Comparison of ENCODE assay signal across 13 cellular contexts in the genomic region with DNA sequence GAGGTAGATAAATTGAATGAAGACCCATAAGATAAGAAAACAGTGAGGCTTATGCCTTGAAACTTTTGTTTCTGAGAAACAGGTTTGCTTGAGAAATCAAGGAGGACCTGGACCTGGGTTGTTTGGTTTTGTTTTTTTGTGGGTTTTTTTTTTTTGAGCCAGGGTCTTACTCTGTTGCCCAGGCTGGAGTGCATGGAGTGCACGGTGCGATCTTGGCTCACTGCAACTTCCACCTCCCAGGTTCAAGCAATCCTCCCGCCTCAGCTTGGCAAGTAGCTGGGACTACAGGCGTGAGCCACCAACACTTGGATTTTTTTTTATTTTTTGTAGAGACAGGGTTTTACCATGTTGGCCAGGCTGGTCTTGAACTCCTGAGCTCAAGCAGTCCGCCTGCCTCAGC. TPM values are rescaled to one million over a fixed set of nuclear protein-coding genes. Genes with fewer than 3 reads are reported as not detected.
A peak's percentile ranks its signal among the peaks of the same experiment; 100 is the strongest.
DNase-seq lines count a peak whose midpoint lies in the region; ATAC-seq and TF ChIP-seq lines count a peak whose summit lies in the region.
"Had no signal": no experiment of that assay in that cellular context is flagged by ENCODE, and none has a peak within 500 bp of the region (broad histone marks: within the 10 kb centered on the region; RNA-seq: fewer than 3 reads in every experiment).

No MANE protein-coding gene starts in this region.

- peaks cover 24% of the 10 kb centered on the region for H3K4me1 Mint-ChIP-seq in stimulated activated naive CD8-positive, alpha-beta T cell treated with anti-CD3 and anti-CD28 coated beads, Interleukin-15, Interleukin-2, amounts not matched to agents 100 ng/mL and 50 ng/mL, for 24 hours (ENCODE audit: low read depth)
- H3K4me1 Mint-ChIP-seq in stimulated activated naive CD8-positive, alpha-beta T cell treated with anti-CD3 and anti-CD28 coated beads, Interleukin-15, amount 100 ng/mL, for 72 hours: peaks cover 20% of the 10 kb centered on the region
- peaks cover 12% of the 10 kb centered on the region for H3K4me1 Mint-ChIP-seq in nephron

- H3K27me3 Mint-ChIP-seq in stimulated activated naive CD8-positive, alpha-beta T cell treated with anti-CD3 and anti-CD28 coated beads, Interleukin-15, Interleukin-2, amounts not matched to agents 100 ng/mL and 50 ng/mL, for 24 hours: no peaks in the 10 kb centered on the region
- no peaks in the 10 kb centered on the region for H3K27me3 Mint-ChIP-seq in stimulated activated naive CD8-positive, alpha-beta T cell treated with anti-CD3 and anti-CD28 coated beads, Interleukin-15, amount 100 ng/mL, for 72 hours
- H3K27me3 Mint-ChIP-seq in nephron (ENCODE audit: low read depth): peaks cover 7% of the 10 kb centered on the region

- peak overlapping the region; percentile 88 for H3K27ac Mint-ChIP-seq in stimulated activated naive CD8-positive, alpha-beta T cell treated with anti-CD3 and anti-CD28 coated beads, Interleukin-15, Interleukin-2, amounts not matched to agents 100 ng/mL and 50 ng/mL, for 24 hours
- no peak overlapping the region for H3K27ac Mint-ChIP-seq in stimulated activated naive CD8-positive, alpha-beta T cell treated with anti-CD3 and anti-CD28 coated beads, Interleukin-15, amount 100 ng/mL, for 72 hours
- peak overlapping the region in 2 of 3 experiments; percentile 19 to 91 for H3K27ac Mint-ChIP-seq in nephron

- H3K4me3 Mint-ChIP-seq in stimulated activated naive CD8-positive, alpha-beta T cell treated with anti-CD3 and anti-CD28 coated beads, Interleukin-15, Interleukin-2, amounts not matched to agents 100 ng/mL and 50 ng/mL, for 24 hours: no peak overlapping the region
- H3K4me3 Mint-ChIP-seq in stimulated activated naive CD8-positive, alpha-beta T cell treated with anti-CD3 and anti-CD28 coated beads, Interleukin-15, amount 100 ng/mL, for 72 hours: no peak overlapping the region
- H3K4me3 Mint-ChIP-seq in nephron: no peak overlapping the region
- H3K4me3 Mint-ChIP-seq: T-helper 1 cell treated with Interleukin-12 subunit alpha and Interleukin-12 subunit beta and Interleukin-4 antibody, amounts not matched to agents 30 μg/mL and 1 μg/mL, for 36 hours had no signal

- H3K27me3 ChIP-seq in duodenal mucosa (ENCODE audit: control insufficient read depth in 1 of 2, insufficient read depth in 2 of 2, low read length in 2 of 2): no peaks in the 10 kb centered on the region
- H3K27me3 ChIP-seq in WERI-Rb-1 (ENCODE audit: insufficient read depth, low read depth, severe bottlenecking): no peaks in the 10 kb centered on the region

- TF ChIP-seq CTCF in nephron (IDR thresholded peaks at IDR 0.05; ENCODE audit: unreplicated experiment in 3 of 3): no peak
- TF ChIP-seq CTCF in WERI-Rb-1 (IDR thresholded peaks at IDR 0.05; ENCODE audit: low read depth, low read length): no peak

- H3K9me3 Mint-ChIP-seq in stimulated activated naive CD8-positive, alpha-beta T cell treated with anti-CD3 and anti-CD28 coated beads, Interleukin-15, Interleukin-2, amounts not matched to agents 100 ng/mL and 50 ng/mL, for 24 hours: no peaks in the 10 kb centered on the region
- no peaks in the 10 kb centered on the region for H3K9me3 Mint-ChIP-seq in stimulated activated naive CD8-positive, alpha-beta T cell treated with anti-CD3 and anti-CD28 coated beads, Interleukin-15, amount 100 ng/mL, for 72 hours
- no peaks in the 10 kb centered on the region for H3K9me3 Mint-ChIP-seq in nephron
- H3K9me3 Mint-ChIP-seq: T-helper 1 cell treated with Interleukin-12 subunit alpha and Interleukin-12 subunit beta and Interleukin-4 antibody, amounts not matched to agents 30 μg/mL and 1 μg/mL, for 36 hours had no signal

- H3K9me3 ChIP-seq in duodenal mucosa (ENCODE audit: control insufficient read depth in 1 of 2, low read length in 2 of 2) (no peaks in the 10 kb centered on the region), WERI-Rb-1 (ENCODE audit: severe bottlenecking) (no peaks in the 10 kb centered on the region)

- no peak overlapping the region for H3K9ac ChIP-seq in duodenal mucosa (ENCODE audit: low read depth in 1 of 2, low read length in 2 of 2)

- H3K27ac ChIP-seq in duodenal mucosa (ENCODE audit: low read depth, low read length) (peak overlapping the region; percentile 72), WERI-Rb-1 (no peak overlapping the region)

- no peak overlapping the region for H3K4me3 ChIP-seq in duodenal mucosa (ENCODE audit: low read depth in 1 of 2, low read length in 2 of 2)
- no peak overlapping the region for H3K4me3 ChIP-seq in WERI-Rb-1 (ENCODE audit: low read depth, low read length)

- ATAC-seq in stimulated activated naive CD8-positive, alpha-beta T cell treated with anti-CD3 and anti-CD28 coated beads, Interleukin-15, amount 100 ng/mL, for 72 hours: no peak

- DNase-seq in stimulated activated naive CD8-positive, alpha-beta T cell treated with anti-CD3 and anti-CD28 coated beads, Interleukin-15, amount 100 ng/mL, for 72 hours: no peak
- DNase-seq in H4 (ENCODE audit: low spot score): no peak
- DNase-seq in C1 segment of cervical spinal cord (lab: John Stamatoyannopoulos, UW): no peak
- DNase-seq in HUDEP-2 (lab: John Stamatoyannopoulos, UW; ENCODE audit: unreplicated experiment in 76 of 76): no peak
- no peak for DNase-seq in WERI-Rb-1
- DNase-seq: dermis blood vessel endothelial cell; glutamatergic neuron; NCI-H82; stimulated activated CD8-positive, alpha-beta memory T cell treated with anti-CD3 and anti-CD28 coated beads, Interleukin-4, amount 100 ng/mL, for 48 hours had no signal

- no peaks in the 10 kb centered on the region for H3K36me3 Mint-ChIP-seq in stimulated activated naive CD8-positive, alpha-beta T cell treated with anti-CD3 and anti-CD28 coated beads, Interleukin-15, Interleukin-2, amounts not matched to agents 100 ng/mL and 50 ng/mL, for 24 hours (ENCODE audit: low read depth)
- H3K36me3 Mint-ChIP-seq in nephron (ENCODE audit: low read depth): no peaks in the 10 kb centered on the region

- H3K4me1 ChIP-seq in duodenal mucosa (ENCODE audit: control insufficient read depth in 1 of 2, insufficient read depth in 2 of 2, low read length in 2 of 2): peaks cover 16 to 21% of the 10 kb centered on the region in 2 donors

- no peaks in the 10 kb centered on the region for H3K36me3 ChIP-seq in duodenal mucosa (ENCODE audit: control insufficient read depth in 1 of 2, insufficient read depth in 2 of 2, low read length in 2 of 2)
- H3K36me3 ChIP-seq in WERI-Rb-1: no peaks in the 10 kb centered on the region

RNA-seq across cellular contexts. Expression of gene PPTC7, which starts 9.0 kb away (rescaled TPM):
- 3.6 and 3.7 TPM in 2 replicates for total RNA-seq in H4 (2014; rRNA removed; shearing (Covaris generic))

RNA-seq across cellular contexts. Expression of gene TCTN1, which starts 21.9 kb away (rescaled TPM):
- 50.1 and 62.3 TPM in 2 replicates for total RNA-seq in H4 (2014; rRNA removed; shearing (Covaris generic))

Comparison
In these comparisons a context has a peak if more than half of its experiments do, and no peak if none do; other contexts are left out.
1. H3K27ac Mint-ChIP-seq: peak in stimulated activated naive CD8-positive, alpha-beta T cell treated with anti-CD3 and anti-CD28 coated beads, Interleukin-15, Interleukin-2, amounts not matched to agents 100 ng/mL and 50 ng/mL, for 24 hours (single experiment) and nephron (2 of 3); none in stimulated activated naive CD8-positive, alpha-beta T cell treated with anti-CD3 and anti-CD28 coated beads, Interleukin-15, amount 100 ng/mL, for 72 hours (0 of 2).